In genomic region chr16:11797166-11797956, GRCh38 we compare ENCODE assay signal across 1 cellular context.
TF ChIP-seq lines count a peak whose summit lies in the region.

Gene ZC3H7A, minus strand, starts transcription at chr16:11797258. Its CDS starts 14,904 bp downstream, at chr16:11782354.

TF ChIP-seq in K562, 482 proteins besides CTCF, POLR2A, EP300 and RAD21 (continued from another document and continues in another):
- TF ChIP-seq ZNF668 (CRISPR knock-in tag; IDR thresholded peaks at IDR 0.05) (no peak), CGGBP1 (CRISPR knock-in tag; IDR thresholded peaks at IDR 0.05) (peak; percentile 24; the same call in 1 of the 2 replicates), PYGO2 (tag; IDR thresholded peaks at IDR 0.05) (no peak), ZNF644 (tag; IDR thresholded peaks at IDR 0.05; ENCODE audit: low read depth) (no peak; the same call in 1 of the 2 replicates), GTF2B (IDR thresholded peaks at IDR 0.05; ENCODE audit: extremely low read depth, insufficient read length) (no peak), PTBP1 (IDR thresholded peaks at IDR 0.05; ENCODE audit: low read depth, low read length) (no peak), SMARCE1 (IDR thresholded peaks at IDR 0.05) (peak; percentile 15; the same call in 1 of the 2 replicates), ADNP (tag; IDR thresholded peaks at IDR 0.05) (no peak; the same call in 1 of the 2 replicates), PHTF2 (CRISPR knock-in tag; IDR thresholded peaks at IDR 0.05) (no peak), JUND (IDR thresholded peaks at IDR 0.05; ENCODE audit: borderline replicate concordance, low read depth, low read length) (peak; percentile 45), JUND (tag; IDR thresholded peaks at IDR 0.05; ENCODE audit: borderline replicate concordance, low read depth, low read length) (no peak), ZNF444 (CRISPR knock-in tag; IDR thresholded peaks at IDR 0.05) (no peak), MYNN (IDR thresholded peaks at IDR 0.05) (no peak), MYNN (CRISPR knock-in tag; IDR thresholded peaks at IDR 0.05) (no peak), ZNF512 (tag; IDR thresholded peaks at IDR 0.05) (no peak), SUPT5H (IDR thresholded peaks at IDR 0.05) (peak; percentile 93), FOXJ3 (CRISPR knock-in tag; IDR thresholded peaks at IDR 0.05) (no peak), HOXB6 (CRISPR knock-in tag; IDR thresholded peaks at IDR 0.05; ENCODE audit: borderline replicate concordance) (no peak), CREB1 (IDR thresholded peaks at IDR 0.05) (peak; percentile 72; the same call in 1 of the 2 replicates), CREB1 (CRISPR knock-in tag; IDR thresholded peaks at IDR 0.05) (peak; percentile 88), ZBTB17 (CRISPR knock-in tag; IDR thresholded peaks at IDR 0.05) (no peak), DDX20 (tag; IDR thresholded peaks at IDR 0.05; ENCODE audit: low read depth) (no peak), NR2C1 (IDR thresholded peaks at IDR 0.05) (no peak), NR2C1 (tag; IDR thresholded peaks at IDR 0.05) (no peak), XRCC3 (IDR thresholded peaks at IDR 0.05) (no peak), MYC (IDR thresholded peaks at IDR 0.05; ENCODE audit: low read depth, low read length) (peak; percentile 10; the same call in 1 of the 2 replicates), MYC (CRISPR knock-in tag; IDR thresholded peaks at IDR 0.05; ENCODE audit: borderline replicate concordance, low read depth) (no peak), ZNF354B (CRISPR knock-in tag; IDR thresholded peaks at IDR 0.05) (no peak), RNF2 (IDR thresholded peaks at IDR 0.05) (0 out of 2 replicates have a peak, but pooled peaks have one; percentile 13), THAP12 (CRISPR knock-in tag; IDR thresholded peaks at IDR 0.05) (peak; percentile 99), MXD1 (CRISPR knock-in tag; IDR thresholded peaks at IDR 0.05; ENCODE audit: borderline replicate concordance, poor library complexity, severe bottlenecking) (no peak), RHOXF2B (CRISPR knock-in tag; conservative IDR thresholded peaks at IDR 0.05) (no peak), MED1 (CRISPR knock-in tag; IDR thresholded peaks at IDR 0.05; ENCODE audit: borderline replicate concordance) (no peak), EZH2 (IDR thresholded peaks at IDR 0.05; ENCODE audit: borderline replicate concordance, low read depth, low read length) (no peak), ERF (CRISPR knock-in tag; IDR thresholded peaks at IDR 0.05) (peak; percentile 2; the same call in 1 of the 2 replicates), PRDM10 (IDR thresholded peaks at IDR 0.05; ENCODE audit: partially characterized antibody) (no peak), COPS2 (conservative IDR thresholded peaks at IDR 0.05) (no peak), NEUROD1 (IDR thresholded peaks at IDR 0.05; ENCODE audit: borderline replicate concordance, low read depth, low read length, partially characterized antibody) (peak; percentile 65), ZNF740 (CRISPR knock-in tag; IDR thresholded peaks at IDR 0.05) (peak; percentile 78; the same call in 1 of the 2 replicates), ZNF740 (tag; IDR thresholded peaks at IDR 0.05) (no peak), E2F3 (CRISPR knock-in tag; IDR thresholded peaks at IDR 0.05) (no peak), ZNF121 (CRISPR knock-in tag; conservative IDR thresholded peaks at IDR 0.05) (no peak), ZBTB8A (IDR thresholded peaks at IDR 0.05; ENCODE audit: partially characterized antibody) (no peak), ESRRB (CRISPR knock-in tag; IDR thresholded peaks at IDR 0.05; ENCODE audit: borderline replicate concordance) (no peak), KLF16 (IDR thresholded peaks at IDR 0.05) (no peak), MCM2 (IDR thresholded peaks at IDR 0.05; ENCODE audit: low read depth) (no peak), E2F6 (IDR thresholded peaks at IDR 0.05; ENCODE audit: borderline replicate concordance in 1 of 2, extremely low read depth in 1 of 2, insufficient read depth in 1 of 2, insufficient read length in 1 of 2, low read depth in 1 of 2, low read length in 1 of 2, poor library complexity in 1 of 2, severe bottlenecking in 1 of 2) (peak; percentile 54 to 80), ETS1 (conservative IDR thresholded peaks at IDR 0.05; ENCODE audit: control insufficient read depth, low read depth, low read length) (peak; percentile 74; the same call in 1 of the 2 replicates), ZBTB11 (CRISPR knock-in tag; IDR thresholded peaks at IDR 0.05) (peak in 1 of 3 experiments; percentile 32; a peak in 1 of 6 replicates), NCOA1 (IDR thresholded peaks at IDR 0.05; ENCODE audit: low read depth) (peak; percentile 43; the same call in 1 of the 2 replicates), NR2C2 (CRISPR knock-in tag; IDR thresholded peaks at IDR 0.05) (0 out of 2 replicates have a peak, but pooled peaks have one; percentile 22), NR2C2 (tag; IDR thresholded peaks at IDR 0.05) (0 out of 2 replicates have a peak, but pooled peaks have one; percentile 7), RBM14 (IDR thresholded peaks at IDR 0.05; ENCODE audit: borderline replicate concordance, insufficient read depth, low read depth, low read length) (no peak), ASH1L (IDR thresholded peaks at IDR 0.05; ENCODE audit: borderline replicate concordance, low read depth, partially characterized antibody) (no peak), SMARCA4 (IDR thresholded peaks at IDR 0.05) (no peak), PML (IDR thresholded peaks at IDR 0.05; ENCODE audit: low read length) (peak; percentile 50; the same call in 1 of the 2 replicates), ZNF282 (CRISPR knock-in tag; IDR thresholded peaks at IDR 0.05) (no peak), MTF1 (CRISPR knock-in tag; IDR thresholded peaks at IDR 0.05; ENCODE audit: borderline replicate concordance) (no peak), ZNF324 (CRISPR knock-in tag; IDR thresholded peaks at IDR 0.05) (no peak), WHSC1 (IDR thresholded peaks at IDR 0.05; ENCODE audit: low read length) (no peak)
